Comparison of ENCODE assay signal across 38 cellular contexts in genomic region chr6:96066376-96066775, GRCh38. TPM values are rescaled to one million over a fixed set of nuclear protein-coding genes. Genes with fewer than 3 reads are reported as not detected.
"Had no signal": no experiment of that assay in that cellular context is flagged by ENCODE, and none has a peak within 500 bp of the region (broad histone marks: within the 10 kb centered on the region; RNA-seq: fewer than 3 reads in every experiment).

No MANE protein-coding gene starts in this region.

- H3K4me3 Mint-ChIP-seq: activated B cell treated with CpG ODN at 0.5 μM for 24 hours; activated CD8-positive, alpha-beta T cell treated with anti-CD3 and anti-CD28 coated beads for 36 hours; activated naive CD4-positive, alpha-beta T cell treated with anti-CD3 and anti-CD28 coated beads, Interleukin-2, amount 10 ng/mL, durations not matched to agents 7 days and 5 days; activated naive CD8-positive, alpha-beta T cell treated with anti-CD3 and anti-CD28 coated beads, Interleukin-2, amount 10 ng/mL, durations not matched to agents 7 days and 5 days; activated T-helper 1 cell treated with anti-CD3 and anti-CD28 coated beads, Interleukin-12 subunit alpha, Interleukin-12 subunit beta, Interleukin-2, Interleukin-4 antibody, amounts not matched to agents 30 ng/mL and 10 ng/mL and 1 ng/mL, durations not matched to agents 14 hours and 24 hours and 36 hours; brain; T-helper 2 cell treated with Interferon-gamma antibody and Interleukin-4, amounts not matched to agents 5 μg/mL and 100 μg/mL, for 36 hours had no signal

- ATAC-seq: activated CD4-positive, CD25-positive, alpha-beta regulatory T cell treated with anti-CD3 and anti-CD28 coated beads, Interleukin-2, amount 50 U/mL, for 24 hours; activated CD8-positive, alpha-beta T cell treated with anti-CD3 and anti-CD28 coated beads for 36 hours; activated naive CD4-positive, alpha-beta T cell treated with anti-CD3 and anti-CD28 coated beads, Interleukin-2, amount 50 U/mL, for 72 hours; gastroesophageal sphincter; heart right ventricle had no signal

- H3K9me3 Mint-ChIP-seq: activated B cell treated with CpG ODN at 0.5 μM for 24 hours; activated CD8-positive, alpha-beta T cell treated with anti-CD3 and anti-CD28 coated beads for 36 hours; activated naive CD4-positive, alpha-beta T cell treated with anti-CD3 and anti-CD28 coated beads, Interleukin-2, amount 10 ng/mL, durations not matched to agents 7 days and 5 days; activated naive CD8-positive, alpha-beta T cell treated with anti-CD3 and anti-CD28 coated beads, Interleukin-2, amount 10 ng/mL, durations not matched to agents 7 days and 5 days; activated T-helper 1 cell treated with anti-CD3 and anti-CD28 coated beads, Interleukin-12 subunit alpha, Interleukin-12 subunit beta, Interleukin-2, Interleukin-4 antibody, amounts not matched to agents 30 ng/mL and 10 ng/mL and 1 ng/mL, durations not matched to agents 14 hours and 24 hours and 36 hours; activated T-helper 2 cell treated with anti-CD3 and anti-CD28 coated beads, Interferon-gamma antibody, Interleukin-2, Interleukin-4, amounts not matched to agents 10 μg/mL and 5 μg/mL and 100 μg/mL, durations not matched to agents 14 hours and 24 hours and 36 hours had no signal

- H3K36me3 Mint-ChIP-seq: activated naive CD4-positive, alpha-beta T cell treated with anti-CD3 and anti-CD28 coated beads, Interleukin-2, amount 10 ng/mL, durations not matched to agents 7 days and 5 days; activated naive CD4-positive, alpha-beta T cell treated with anti-CD3 and anti-CD28 coated beads, Interleukin-2, amount 50 U/mL, for 72 hours; activated naive CD8-positive, alpha-beta T cell treated with anti-CD3 and anti-CD28 coated beads, Interleukin-2, amount 10 ng/mL, durations not matched to agents 7 days and 5 days had no signal

- H3K4me2 ChIP-seq: hepatocyte had no signal

- H3K4me1 ChIP-seq: ascending aorta, breast epithelium, colonic mucosa, esophagus squamous epithelium, gastroesophageal sphincter, heart right ventricle had no signal

- H3K27me3 Mint-ChIP-seq: activated B cell treated with CpG ODN at 0.5 μM for 24 hours; activated CD8-positive, alpha-beta T cell treated with anti-CD3 and anti-CD28 coated beads for 36 hours; activated naive CD4-positive, alpha-beta T cell treated with anti-CD3 and anti-CD28 coated beads, Interleukin-2, amount 10 ng/mL, durations not matched to agents 7 days and 5 days; activated naive CD8-positive, alpha-beta T cell treated with anti-CD3 and anti-CD28 coated beads, Interleukin-2, amount 10 ng/mL, durations not matched to agents 7 days and 5 days; brain had no signal

- H3K27ac Mint-ChIP-seq: activated B cell treated with CpG ODN at 0.5 μM for 24 hours; activated CD8-positive, alpha-beta T cell treated with anti-CD3 and anti-CD28 coated beads for 36 hours; activated naive CD4-positive, alpha-beta T cell treated with anti-CD3 and anti-CD28 coated beads, Interleukin-2, amount 10 ng/mL, durations not matched to agents 7 days and 5 days; activated naive CD4-positive, alpha-beta T cell treated with anti-CD3 and anti-CD28 coated beads, Interleukin-2, amount 50 U/mL, for 72 hours; activated naive CD8-positive, alpha-beta T cell treated with anti-CD3 and anti-CD28 coated beads, Interleukin-2, amount 10 ng/mL, durations not matched to agents 7 days and 5 days; activated T-helper 1 cell treated with anti-CD3 and anti-CD28 coated beads, Interleukin-12 subunit alpha, Interleukin-12 subunit beta, Interleukin-2, Interleukin-4 antibody, amounts not matched to agents 30 ng/mL and 10 ng/mL and 1 ng/mL, durations not matched to agents 14 hours and 24 hours and 36 hours; activated T-helper 2 cell treated with anti-CD3 and anti-CD28 coated beads, Interferon-gamma antibody, Interleukin-2, Interleukin-4, amounts not matched to agents 10 μg/mL and 5 μg/mL and 100 μg/mL, durations not matched to agents 14 hours and 24 hours and 36 hours; T-helper 2 cell treated with Interferon-gamma antibody and Interleukin-4, amounts not matched to agents 5 μg/mL and 100 μg/mL, for 36 hours had no signal

- H3K9me3 ChIP-seq: ascending aorta, breast epithelium, colonic mucosa, esophagus squamous epithelium, gastroesophageal sphincter had no signal

- H3K79me2 ChIP-seq: hepatocyte had no signal

- DNase-seq: activated B cell treated with CpG ODN at 0.5 μM for 24 hours; activated CD4-positive, alpha-beta T cell treated with anti-CD3 and anti-CD28 coated beads for 48 hours; activated CD4-positive, alpha-beta T cell treated with anti-CD3 and anti-CD28 coated beads, Interleukin-2, amount 50 U/mL, for 1 hour; activated CD4-positive, alpha-beta T cell treated with anti-CD3 and anti-CD28 coated beads, Interleukin-2, amount 50 U/mL, for 48 hours; activated CD8-positive, alpha-beta memory T cell treated with anti-CD3 and anti-CD28 coated beads for 24 hours; activated CD8-positive, alpha-beta memory T cell treated with anti-CD3 and anti-CD28 coated beads, Interleukin-2, amount 50 U/mL, for 4 hours; activated CD8-positive, alpha-beta T cell treated with anti-CD3 and anti-CD28 coated beads for 36 hours; activated effector memory CD4-positive, alpha-beta T cell treated with anti-CD3 and anti-CD28 coated beads, Interleukin-2, amount 50 U/mL, for 16 hours; activated naive CD4-positive, alpha-beta T cell; activated naive CD4-positive, alpha-beta T cell treated with anti-CD3 and anti-CD28 coated beads, Interleukin-2, amount 10 ng/mL, durations not matched to agents 7 days and 5 days; activated naive CD8-positive, alpha-beta T cell treated with anti-CD3 and anti-CD28 coated beads, Interleukin-2, amount 10 ng/mL, durations not matched to agents 7 days and 5 days; activated T-cell treated with anti-CD3 and anti-CD28 coated beads, Interleukin-2, amount 50 U/mL, for 1 hour; activated T-cell treated with anti-CD3 and anti-CD28 coated beads, Interleukin-2, amount 50 U/mL, for 48 hours; central memory CD4-positive, alpha-beta T cell; cerebellar nuclear complex; colonic mucosa; effector CD8-positive, alpha-beta T cell; esophagus squamous epithelium; foreskin melanocyte; heart right ventricle; T1000; WERI-Rb-1 had no signal

- H3K36me3 ChIP-seq: ascending aorta, breast epithelium, cardiac muscle cell, colonic mucosa, esophagus squamous epithelium, gastroesophageal sphincter, heart right ventricle, WERI-Rb-1 had no signal

- H3K27me3 ChIP-seq: ascending aorta, breast epithelium, cardiac muscle cell, colonic mucosa, esophagus squamous epithelium, gastroesophageal sphincter, heart right ventricle, hepatocyte had no signal

- H3K4me3 ChIP-seq: ascending aorta, breast epithelium, cardiac muscle cell, colonic mucosa, esophagus squamous epithelium, gastroesophageal sphincter, heart right ventricle, hepatocyte had no signal

- H3K27ac ChIP-seq: ascending aorta, breast epithelium, cardiac muscle cell, colonic mucosa, epithelial cell of prostate, esophagus squamous epithelium, gastroesophageal sphincter, heart right ventricle, hepatocyte, WERI-Rb-1 had no signal

- H2AFZ ChIP-seq: hepatocyte had no signal

- H3K4me1 Mint-ChIP-seq: activated B cell treated with CpG ODN at 0.5 μM for 24 hours; activated naive CD4-positive, alpha-beta T cell treated with anti-CD3 and anti-CD28 coated beads, Interleukin-2, amount 10 ng/mL, durations not matched to agents 7 days and 5 days; activated naive CD8-positive, alpha-beta T cell treated with anti-CD3 and anti-CD28 coated beads, Interleukin-2, amount 10 ng/mL, durations not matched to agents 7 days and 5 days had no signal

RNA-seq across cellular contexts. Expression of gene FUT9, which starts 50.6 kb away (rescaled TPM):
- total RNA-seq: activated B cell treated with CpG ODN at 0.5 μM for 24 hours; activated CD8-positive, alpha-beta T cell treated with anti-CD3 and anti-CD28 coated beads for 36 hours; activated naive CD4-positive, alpha-beta T cell treated with anti-CD3 and anti-CD28 coated beads, Interleukin-2, amount 50 U/mL, for 72 hours; activated naive CD8-positive, alpha-beta T cell treated with anti-CD3 and anti-CD28 coated beads, Interleukin-2, amount 10 ng/mL, durations not matched to agents 7 days and 5 days; activated T-helper 1 cell treated with anti-CD3 and anti-CD28 coated beads, Interleukin-12 subunit alpha, Interleukin-12 subunit beta, Interleukin-2, Interleukin-4 antibody, amounts not matched to agents 30 ng/mL and 10 ng/mL and 1 ng/mL, durations not matched to agents 14 hours and 24 hours and 36 hours; activated T-helper 2 cell treated with anti-CD3 and anti-CD28 coated beads, Interferon-gamma antibody, Interleukin-2, Interleukin-4, amounts not matched to agents 10 μg/mL and 5 μg/mL and 100 μg/mL, durations not matched to agents 14 hours and 24 hours and 36 hours; ascending aorta; cardiac muscle cell; colonic mucosa; endothelial cell of umbilical vein; esophagus squamous epithelium; fibroblast of lung; fibroblast of villous mesenchyme; glomerular endothelial cell; heart right ventricle had no signal
- polyA plus RNA-seq: cardiac muscle cell, endothelial cell of umbilical vein, fibroblast of lung, heart right ventricle had no signal
